ENCODE assay signal across 11 cellular contexts in genomic region chr7:92682767-92683539, GRCh38.
DNase-seq lines count a peak whose midpoint lies in the region; TF ChIP-seq lines count a peak whose summit lies in the region.
"Had no signal": no experiment of that assay in that cellular context is flagged by ENCODE, and none has a peak within 500 bp of the region (broad histone marks: within the 10 kb centered on the region; RNA-seq: fewer than 3 reads in every experiment).

No MANE protein-coding gene starts in this region.

- no peak overlapping the region for H3K14ac ChIP-seq in H9 (ENCODE audit: insufficient read depth, low read length)

- CTCF ChIA-PET in activated CD4-positive, alpha-beta memory T cell treated with anti-CD3 and anti-CD28 coated beads, Interleukin-2, amount 10 ng/mL, durations not matched to agents 7 days and 5 days (lab: Charles Lee), result interaction anchor here (1.0 to 3.1 kb wide), 3 partner anchors 17 to 150 kb away, joined by 3 to 19 read pairs (median 7); no protein-coding TSS in a partner anchor

- peak overlapping the region; percentile 86 for H3K27ac Mint-ChIP-seq in activated CD4-positive, alpha-beta memory T cell treated with anti-CD3 and anti-CD28 coated beads, Interleukin-2, amount 10 ng/mL, durations not matched to agents 7 days and 5 days
- no peak overlapping the region for H3K27ac Mint-ChIP-seq in H9

- no peak for DNase-seq in activated CD4-positive, alpha-beta memory T cell treated with anti-CD3 and anti-CD28 coated beads, Interleukin-2, amount 10 ng/mL, durations not matched to agents 7 days and 5 days
- peak; percentile 68 for DNase-seq in fibroblast of pulmonary artery (ENCODE audit: low read depth)
- no peak for DNase-seq in smooth muscle cell (lab: John Stamatoyannopoulos, UW; ENCODE audit: unreplicated experiment)
- DNase-seq in OCI-M2 (lab: John Stamatoyannopoulos, UW; ENCODE audit: unreplicated experiment), result no peak
- no peak for DNase-seq in foreskin fibroblast
- DNase-seq in H9, result no peak
- DNase-seq: cortex of kidney, DMS79 treated with DMSO at 0.1 percent for 48 hours, mesenchymal stem cell had no signal

- H3K56ac ChIP-seq in H9 (ENCODE audit: insufficient read length, low read depth, low read length), result no peak overlapping the region

- H3K4me3 ChIP-seq in HUES48 (ENCODE audit: low read depth, low read length) (no peak overlapping the region), fibroblast of pulmonary artery (replicated peaks; ENCODE audit: low read depth, low read length) (no peak overlapping the region), smooth muscle cell (no peak overlapping the region), foreskin fibroblast (ENCODE audit: low read depth in 1 of 2, low read length in 2 of 2) (no peak overlapping the region)
- H3K4me3 ChIP-seq: right atrium auricular region had no signal

- no peak overlapping the region for H2BK20ac ChIP-seq in H9 (ENCODE audit: low read depth, low read length, poor library complexity, severe bottlenecking)

- H2BK15ac ChIP-seq in H9 (ENCODE audit: low read depth, low read length), result no peak overlapping the region

- H3F3A ChIP-seq in smooth muscle cell (ENCODE audit: low read depth), result peaks cover 6% of the 10 kb centered on the region

- H3K27me3 Mint-ChIP-seq in activated CD4-positive, alpha-beta memory T cell treated with anti-CD3 and anti-CD28 coated beads, Interleukin-2, amount 10 ng/mL, durations not matched to agents 7 days and 5 days, result no peaks in the 10 kb centered on the region
- H3K27me3 Mint-ChIP-seq in H9 (ENCODE audit: low read depth), result peaks cover 20% of the 10 kb centered on the region

- H3K4me3 Mint-ChIP-seq in activated CD4-positive, alpha-beta memory T cell treated with anti-CD3 and anti-CD28 coated beads, Interleukin-2, amount 10 ng/mL, durations not matched to agents 7 days and 5 days, result no peak overlapping the region
- H3K4me3 Mint-ChIP-seq in H9, result no peak overlapping the region

- H4K20me1 ChIP-seq in smooth muscle cell (ENCODE audit: low read depth) (peaks cover 54% of the 10 kb centered on the region), H9 (ENCODE audit: control insufficient read depth, insufficient read depth, insufficient read length) (no peaks in the 10 kb centered on the region)

- no peak overlapping the region for H2BK120ac ChIP-seq in H9 (ENCODE audit: low read depth, low read length, poor library complexity, severe bottlenecking)

- H3K9ac ChIP-seq in HUES48 (ENCODE audit: low read depth, low read length) (no peak overlapping the region), smooth muscle cell (ENCODE audit: low read depth) (no peak overlapping the region), H9 (ENCODE audit: extremely low read depth, insufficient read length, low read length) (no peak overlapping the region)

- H3K4me1 ChIP-seq in HUES48 (ENCODE audit: control insufficient read depth, insufficient read depth, low read length) (peaks cover 47% of the 10 kb centered on the region), smooth muscle cell (ENCODE audit: low read depth) (peaks cover 20% of the 10 kb centered on the region), H9 (ENCODE audit: insufficient read depth, low read length) (peaks cover 6% of the 10 kb centered on the region; the same call in 1 of the 2 replicates)

- peaks cover 82% of the 10 kb centered on the region for H3K36me3 Mint-ChIP-seq in activated CD4-positive, alpha-beta memory T cell treated with anti-CD3 and anti-CD28 coated beads, Interleukin-2, amount 10 ng/mL, durations not matched to agents 7 days and 5 days (ENCODE audit: low read depth)
- no peaks in the 10 kb centered on the region; a peak in 1 of 7 replicates for H3K36me3 Mint-ChIP-seq in H9 (ENCODE audit: insufficient read depth in 1 of 3, low read depth in 3 of 3)

- no peak overlapping the region for H3K4ac ChIP-seq in H9 (ENCODE audit: low read depth, low read length)

- no peak overlapping the region for H4K8ac ChIP-seq in H9 (replicated peaks; ENCODE audit: insufficient read length, low read depth, low read length)

- H3K36me3 ChIP-seq in HUES48 (ENCODE audit: control insufficient read depth, insufficient read depth, low read length), result no peaks in the 10 kb centered on the region
- H3K36me3 ChIP-seq in smooth muscle cell (ENCODE audit: low read depth), result no peaks in the 10 kb centered on the region
- H3K36me3 ChIP-seq: right atrium auricular region had no signal

- H3K27ac ChIP-seq in HUES48 (ENCODE audit: low read depth, low read length), result peak overlapping the region; percentile 11
- no peak overlapping the region for H3K27ac ChIP-seq in smooth muscle cell (ENCODE audit: low read depth)
- H3K27ac ChIP-seq in H9 (ENCODE audit: insufficient read length, low read depth, low read length), result no peak overlapping the region
- H3K27ac ChIP-seq: right atrium auricular region had no signal

- H3K18ac ChIP-seq in H9 (ENCODE audit: insufficient read length, low read depth, low read length), result no peak overlapping the region

- H3K79me1 ChIP-seq in H9 (ENCODE audit: insufficient read depth, low read depth, low read length, poor library complexity, severe bottlenecking), result no peaks in the 10 kb centered on the region

- H3T11ph ChIP-seq in H9 (ENCODE audit: low read length), result no peak overlapping the region

- peaks cover 87% of the 10 kb centered on the region for H3K4me1 Mint-ChIP-seq in activated CD4-positive, alpha-beta memory T cell treated with anti-CD3 and anti-CD28 coated beads, Interleukin-2, amount 10 ng/mL, durations not matched to agents 7 days and 5 days
- H3K4me1 Mint-ChIP-seq in H9, result peaks cover 55 to 65% of the 10 kb centered on the region in 2 experiments

- H2AK5ac ChIP-seq in H9 (ENCODE audit: insufficient read length, low read length), result no peak overlapping the region

- H3K23me2 ChIP-seq in H9 (ENCODE audit: insufficient read length, low read depth, low read length, poor library complexity, severe bottlenecking), result no peaks in the 10 kb centered on the region

- no peak overlapping the region for H4K91ac ChIP-seq in H9 (ENCODE audit: insufficient read length, low read depth, low read length)

- no peak overlapping the region for H2BK12ac ChIP-seq in H9 (ENCODE audit: insufficient read length, low read depth, low read length)

- TF ChIP-seq CTCF in fibroblast of pulmonary artery (IDR thresholded peaks at IDR 0.05; ENCODE audit: low read length, missing control alignments), result no peak
- TF ChIP-seq CTCF in smooth muscle cell (IDR thresholded peaks at IDR 0.05; ENCODE audit: borderline replicate concordance, insufficient read depth, poor library complexity, severe bottlenecking), result no peak
- no peak for TF ChIP-seq CTCF in foreskin fibroblast (IDR thresholded peaks at IDR 0.05; ENCODE audit: low read depth, low read length)
- no peak for TF ChIP-seq CTCF in H9 (conservative IDR thresholded peaks at IDR 0.05)

- H3K4me2 ChIP-seq in smooth muscle cell (peak overlapping the region; percentile 28), H9 (ENCODE audit: insufficient read depth, insufficient read length, low read length) (no peak overlapping the region)

- POLR2A ChIA-PET in activated CD4-positive, alpha-beta memory T cell treated with anti-CD3 and anti-CD28 coated beads, Interleukin-2, amount 10 ng/mL, durations not matched to agents 7 days and 5 days (lab: Charles Lee), result interaction anchor here (1.2 to 3.3 kb wide), 8 partner anchors 18 to 155 kb away, joined by 3 to 22 read pairs (median 8); no protein-coding TSS in a partner anchor

- H3K27me3 ChIP-seq in HUES48 (ENCODE audit: control insufficient read depth, insufficient read depth, low read length), result peaks cover 7% of the 10 kb centered on the region; the same call in 1 of the 2 replicates
- no peaks in the 10 kb centered on the region for H3K27me3 ChIP-seq in smooth muscle cell (ENCODE audit: low read depth)
- no peaks in the 10 kb centered on the region; the same call in 1 of the 2 replicates for H3K27me3 ChIP-seq in H9 (ENCODE audit: insufficient read depth, low read length)
- H3K27me3 ChIP-seq: right atrium auricular region had no signal

- no peak overlapping the region for H2AFZ ChIP-seq in smooth muscle cell (ENCODE audit: low read depth)
- no peak overlapping the region for H2AFZ ChIP-seq in H9 (ENCODE audit: low read length)

- H3K9me3 ChIP-seq in HUES48 (ENCODE audit: control insufficient read depth, insufficient read depth, low read length), result no peaks in the 10 kb centered on the region
- no peaks in the 10 kb centered on the region for H3K9me3 ChIP-seq in smooth muscle cell (replicated peaks; ENCODE audit: low read depth)
- no peaks in the 10 kb centered on the region for H3K9me3 ChIP-seq in H9 (ENCODE audit: control insufficient read depth, low read depth, low read length)
- H3K9me3 ChIP-seq: right atrium auricular region had no signal

- peaks cover 49% of the 10 kb centered on the region for H3K79me2 ChIP-seq in smooth muscle cell (ENCODE audit: low read depth)
- H3K79me2 ChIP-seq in H9 (ENCODE audit: insufficient read depth, low read length), result no peaks in the 10 kb centered on the region

- H3K9me3 Mint-ChIP-seq in activated CD4-positive, alpha-beta memory T cell treated with anti-CD3 and anti-CD28 coated beads, Interleukin-2, amount 10 ng/mL, durations not matched to agents 7 days and 5 days, result peaks cover 14% of the 10 kb centered on the region
- H3K9me3 Mint-ChIP-seq in H9, result no peaks in the 10 kb centered on the region

- H3K23ac ChIP-seq in H9 (ENCODE audit: insufficient read length, low read depth, low read length), result no peak overlapping the region

- 91% methylated on average over 3 of the region's 3 CpGs for WGBS in smooth muscle cell (ENCODE audit: low lambda C conversion rate)
- WGBS in H9 (ENCODE audit: extremely low coverage, insufficient read length, low lambda C conversion rate), result no CpG with 5 or more reads among the region's 3 CpGs

- H4K5ac ChIP-seq in H9 (ENCODE audit: insufficient read length, low read depth, low read length), result no peak overlapping the region

- H2BK5ac ChIP-seq in H9 (ENCODE audit: insufficient read length, low read length), result no peak overlapping the region
